In genomic region chr1:88990426-88990825, GRCh38 we compare ENCODE assay signal across 16 cellular contexts. TPM values are rescaled to one million over a fixed set of nuclear protein-coding genes. Genes with fewer than 3 reads are reported as not detected.
DNase-seq lines count a peak whose midpoint lies in the region; ATAC-seq, FAIRE-seq and TF ChIP-seq lines count a peak whose summit lies in the region.
"Had no signal": no experiment of that assay in that cellular context is flagged by ENCODE, and none has a peak within 500 bp of the region (broad histone marks: within the 10 kb centered on the region; RNA-seq: fewer than 3 reads in every experiment).

No MANE protein-coding gene starts in this region.

- H3K9me3 ChIP-seq in OCI-LY1 (ENCODE audit: low read length) (no peaks in the 10 kb centered on the region), H1 (ENCODE audit: insufficient read depth in 2 of 2, low read depth in 1 of 2, low read length in 1 of 2) (no peaks in the 10 kb centered on the region), WERI-Rb-1 (ENCODE audit: severe bottlenecking) (no peaks in the 10 kb centered on the region)

- ATAC-seq in GM18861 (IDR thresholded peaks at IDR 0.05; ENCODE audit: unreplicated experiment), result no peak
- ATAC-seq in GM19467 (IDR thresholded peaks at IDR 0.05; ENCODE audit: unreplicated experiment), result no peak
- ATAC-seq: activated T-cell treated with anti-CD3 and anti-CD28 coated beads, Interleukin-2, amount 50 U/mL, for 4 hours had no signal

- peaks cover 9% of the 10 kb centered on the region; the same call in 1 of the 2 replicates for H3K79me1 ChIP-seq in H1 (ENCODE audit: low read depth, low read length)

- intact Hi-C loops in activated CD4-positive, alpha-beta T cell treated with anti-CD3 and anti-CD28 coated beads, Interleukin-2, amount 10 ng/mL, durations not matched to agents 24 days and 14 days (cut with micrococcal nuclease), result no loop called here

- H3K79me2 ChIP-seq in OCI-LY1 (ENCODE audit: insufficient read depth, low read length), result peaks cover 40% of the 10 kb centered on the region
- H3K79me2 ChIP-seq in H1 (ENCODE audit: control insufficient read depth in 1 of 2, insufficient read depth in 2 of 2, low read length in 2 of 2), result peaks cover 11 to 59% of the 10 kb centered on the region in 2 experiments

- peaks cover 6% of the 10 kb centered on the region; the same call in 1 of the 2 replicates for H3K23me2 ChIP-seq in H1 (ENCODE audit: low read depth, low read length)

- H3K23ac ChIP-seq in H1 (ENCODE audit: insufficient read length), result no peak overlapping the region

- H3F3A ChIP-seq in OCI-LY1 (ENCODE audit: insufficient read depth, low read length), result no peaks in the 10 kb centered on the region

- POLR2A ChIA-PET in H1 (lab: Charles Lee; ENCODE audit: partially characterized antibody), result interaction anchor here (0.8 to 1.7 kb wide), 2 partner anchors 31 to 207 kb away, joined by 3 to 6 read pairs; no protein-coding TSS in a partner anchor

- H3K9me3 Mint-ChIP-seq in activated CD4-positive, alpha-beta T cell treated with anti-CD3 and anti-CD28 coated beads, Interleukin-2, amount 10 ng/mL, durations not matched to agents 24 days and 14 days, result no peaks in the 10 kb centered on the region
- H3K9me3 Mint-ChIP-seq in progenitor cell of endocrine pancreas (ENCODE audit: low read depth), result no peaks in the 10 kb centered on the region
- H3K9me3 Mint-ChIP-seq: activated T-cell treated with anti-CD3 and anti-CD28 coated beads, Interleukin-2, amount 50 U/mL, for 4 hours had no signal

- H3K27ac Mint-ChIP-seq in activated CD4-positive, alpha-beta T cell treated with anti-CD3 and anti-CD28 coated beads, Interleukin-2, amount 10 ng/mL, durations not matched to agents 24 days and 14 days, result no peak overlapping the region
- peak overlapping the region; percentile 18 for H3K27ac Mint-ChIP-seq in progenitor cell of endocrine pancreas

- H4K20me1 ChIP-seq in OCI-LY1 (ENCODE audit: insufficient read depth, low read length), result no peaks in the 10 kb centered on the region
- H4K20me1 ChIP-seq in H1 (replicated peaks in 1 of 2; ENCODE audit: control insufficient read depth in 1 of 2, insufficient read depth in 2 of 2, low read length in 2 of 2), result peaks cover 0 to 4% of the 10 kb centered on the region in 2 experiments

- H2AFZ ChIP-seq in OCI-LY1 (ENCODE audit: low read length) (no peak overlapping the region), H1 (ENCODE audit: low read length) (no peak overlapping the region)

- H2BK12ac ChIP-seq in H1 (ENCODE audit: low read depth, low read length), result no peak overlapping the region

- no peak overlapping the region for H3K56ac ChIP-seq in H1 (replicated peaks; ENCODE audit: insufficient read length, low read depth, low read length)

- no peak overlapping the region for H3K4me3 ChIP-seq in OCI-LY1 (ENCODE audit: low read depth, low read length, poor library complexity, severe bottlenecking)
- H3K4me3 ChIP-seq in H1 (ENCODE audit: extremely low read depth in 1 of 4, insufficient read depth in 2 of 4, low read depth in 3 of 4, low read length in 4 of 4), result peak overlapping the region in 1 of 4 experiments; percentile 88; a peak in 1 of 8 replicates
- no peak overlapping the region for H3K4me3 ChIP-seq in WERI-Rb-1 (ENCODE audit: low read depth, low read length)
- H3K4me3 ChIP-seq: lung had no signal

- CTCF ChIA-PET in H1 (lab: Charles Lee; ENCODE audit: partially characterized antibody), result interaction anchor here (1.4 kb wide), 1 partner anchor 17 kb away, joined by 5 read pairs; no protein-coding TSS in a partner anchor

- H3K14ac ChIP-seq in H1 (ENCODE audit: insufficient read length), result no peak overlapping the region

- no peak overlapping the region for H3K27ac ChIP-seq in OCI-LY1 (ENCODE audit: low read depth, low read length, poor library complexity, severe bottlenecking)
- H3K27ac ChIP-seq in H1 (ENCODE audit: low read depth, low read length), result no peak overlapping the region
- no peak overlapping the region for H3K27ac ChIP-seq in WERI-Rb-1
- H3K27ac ChIP-seq: RWPE1 had no signal

- no peak for FAIRE-seq in H1 (lab: Jason Lieb, UNC)
- FAIRE-seq: endometrium had no signal

- H2BK120ac ChIP-seq in H1 (replicated peaks; ENCODE audit: low read depth, low read length), result no peak overlapping the region

- H3K9ac ChIP-seq in OCI-LY1 (ENCODE audit: low read length) (no peak overlapping the region), H1 (replicated peaks in 1 of 4; ENCODE audit: extremely low read depth in 1 of 4, low read depth in 3 of 4, low read length in 3 of 4) (no peak overlapping the region)

- WGBS in H1 (ENCODE audit: extremely low coverage in 1 of 2, insufficient coverage in 1 of 2, insufficient read length in 1 of 2, insufficient replicate concordance in 2 of 2, low coverage in 1 of 2, low lambda C conversion rate in 2 of 2, missing lambda C conversion rate in 1 of 2), 2 experiments, result 95% methylated on average over 1 of the region's 1 CpG; no CpG with 5 or more reads in 1 of the 2 experiments

- TF ChIP-seq RAD21 in H1 (IDR thresholded peaks at IDR 0.05 in 1 of 2, conservative IDR thresholded peaks at IDR 0.05 in 1 of 2; ENCODE audit: low read depth in 2 of 2, low read length in 2 of 2), result no peak

- H3K4me1 Mint-ChIP-seq in activated CD4-positive, alpha-beta T cell treated with anti-CD3 and anti-CD28 coated beads, Interleukin-2, amount 10 ng/mL, durations not matched to agents 24 days and 14 days, result peaks cover 43% of the 10 kb centered on the region
- peaks cover 11% of the 10 kb centered on the region for H3K4me1 Mint-ChIP-seq in progenitor cell of endocrine pancreas (ENCODE audit: low read depth)

- no peak overlapping the region for H2BK20ac ChIP-seq in H1 (ENCODE audit: low read length)

- H3K4me1 ChIP-seq in OCI-LY1 (ENCODE audit: insufficient read depth, low read length, severe bottlenecking) (peaks cover 30% of the 10 kb centered on the region), H1 (replicated peaks in 1 of 4; ENCODE audit: control insufficient read depth in 3 of 4, insufficient read depth in 4 of 4, low read length in 3 of 4) (peaks cover 0 to 6% (median 4%) of the 10 kb centered on the region in 4 experiments; a peak in 4 of 7 replicates)

- no peak overlapping the region for H2BK15ac ChIP-seq in H1 (ENCODE audit: low read length)

- TF ChIP-seq CTCF in OCI-LY1 (IDR thresholded peaks at IDR 0.05; ENCODE audit: low read length) (no peak), H1 (IDR thresholded peaks at IDR 0.05; ENCODE audit: control extremely low read depth in 1 of 3, insufficient read depth in 1 of 3, low read depth in 1 of 3, low read length in 3 of 3) (no peak), progenitor cell of endocrine pancreas (IDR thresholded peaks at IDR 0.05; ENCODE audit: unreplicated experiment) (no peak), WERI-Rb-1 (IDR thresholded peaks at IDR 0.05; ENCODE audit: low read depth, low read length) (no peak)

- no peak overlapping the region for H4K91ac ChIP-seq in H1 (replicated peaks; ENCODE audit: insufficient read length, low read length)

- no peak for DNase-seq in activated CD4-positive, alpha-beta T cell treated with anti-CD3 and anti-CD28 coated beads, Interleukin-2, amount 10 ng/mL, durations not matched to agents 24 days and 14 days
- no peak for DNase-seq in activated CD4-positive, alpha-beta T cell treated with anti-CD3 and anti-CD28 coated beads for 48 hours
- DNase-seq in H1 (ENCODE audit: low read depth in 1 of 2, low spot score in 2 of 2), result no peak
- DNase-seq in progenitor cell of endocrine pancreas (ENCODE audit: low spot score, unreplicated experiment), result no peak
- no peak for DNase-seq in WERI-Rb-1
- DNase-seq: activated T-cell treated with anti-CD3 and anti-CD28 coated beads, Interleukin-2, amount 50 U/mL, for 4 hours; hippocampal formation; NCI-H1105 treated with DMSO at 0.1 percent for 48 hours; NCI-H510A; stimulated activated CD4-positive, alpha-beta T cell treated with anti-CD3 and anti-CD28 coated beads, Interleukin-15, amount 100 ng/mL, for 24 hours had no signal

- no peak overlapping the region for H4K5ac ChIP-seq in H1 (ENCODE audit: insufficient read length, low read depth, low read length)

- H3K4me3 Mint-ChIP-seq in activated CD4-positive, alpha-beta T cell treated with anti-CD3 and anti-CD28 coated beads, Interleukin-2, amount 10 ng/mL, durations not matched to agents 24 days and 14 days, result peak overlapping the region; percentile 20
- no peak overlapping the region for H3K4me3 Mint-ChIP-seq in progenitor cell of endocrine pancreas (ENCODE audit: low read depth)
- H3K4me3 Mint-ChIP-seq: activated T-cell treated with anti-CD3 and anti-CD28 coated beads, Interleukin-2, amount 50 U/mL, for 4 hours had no signal

- H3K36me3 ChIP-seq in OCI-LY1 (ENCODE audit: insufficient read depth, low read length) (peaks cover 18% of the 10 kb centered on the region; the same call in 1 of the 2 replicates), H1 (ENCODE audit: control insufficient read depth in 2 of 4, insufficient read depth in 4 of 4, low read length in 3 of 4) (peaks cover 0 to 17% (median 2%) of the 10 kb centered on the region in 4 experiments; a peak in 4 of 8 replicates), WERI-Rb-1 (peaks cover 16% of the 10 kb centered on the region)

- no peaks in the 10 kb centered on the region for H3K9me2 ChIP-seq in OCI-LY1 (ENCODE audit: low read depth, low read length)

- no peak overlapping the region for H3K4ac ChIP-seq in H1 (replicated peaks; ENCODE audit: insufficient read length, low read depth, low read length)

- TF ChIP-seq EP300 in H1 (IDR thresholded peaks at IDR 0.05; ENCODE audit: borderline replicate concordance in 1 of 2, low read depth in 2 of 2, low read length in 2 of 2), result no peak

- TF ChIP-seq POLR2A in H1 (IDR thresholded peaks at IDR 0.05; ENCODE audit: control extremely low read depth in 1 of 2, low read depth in 2 of 2, low read length in 2 of 2), result no peak

- H3K27me3 Mint-ChIP-seq in activated CD4-positive, alpha-beta T cell treated with anti-CD3 and anti-CD28 coated beads, Interleukin-2, amount 10 ng/mL, durations not matched to agents 24 days and 14 days, result no peaks in the 10 kb centered on the region
- no peaks in the 10 kb centered on the region for H3K27me3 Mint-ChIP-seq in progenitor cell of endocrine pancreas

- H3K18ac ChIP-seq in H1 (ENCODE audit: extremely low read depth, low read length), result no peak overlapping the region

- H3K4me2 ChIP-seq in OCI-LY1 (ENCODE audit: low read length) (peak overlapping the region; percentile 87; the same call in 1 of the 2 replicates), H1 (ENCODE audit: insufficient read depth in 1 of 2, low read depth in 2 of 2, low read length in 2 of 2) (peak overlapping the region; percentile 11 to 98; a peak in 2 of 4 replicates)

- H4K8ac ChIP-seq in H1 (ENCODE audit: extremely low read depth, insufficient read depth, low read length), result no peak overlapping the region

- no peak overlapping the region for H2AK5ac ChIP-seq in H1 (ENCODE audit: low read depth, low read length)

- H3K27me3 ChIP-seq in OCI-LY1 (ENCODE audit: insufficient read depth, low read length), result no peaks in the 10 kb centered on the region
- H3K27me3 ChIP-seq in H1 (replicated peaks in 1 of 4; ENCODE audit: control insufficient read depth in 3 of 4, extremely low read depth in 1 of 4, insufficient read depth in 3 of 4, low read length in 3 of 4), result no peaks in the 10 kb centered on the region
- H3K27me3 ChIP-seq in WERI-Rb-1 (ENCODE audit: insufficient read depth, low read depth, severe bottlenecking), result no peaks in the 10 kb centered on the region

- no peak overlapping the region for H2BK5ac ChIP-seq in H1 (ENCODE audit: low read depth, low read length)

- H3K36me3 Mint-ChIP-seq in activated CD4-positive, alpha-beta T cell treated with anti-CD3 and anti-CD28 coated beads, Interleukin-2, amount 10 ng/mL, durations not matched to agents 24 days and 14 days (ENCODE audit: low read depth), result peaks cover 42% of the 10 kb centered on the region
- peaks cover 13% of the 10 kb centered on the region for H3K36me3 Mint-ChIP-seq in progenitor cell of endocrine pancreas (ENCODE audit: insufficient read depth)

RNA-seq across cellular contexts. Expression of gene KYAT3, which starts 2.0 kb away (rescaled TPM):
- total RNA-seq in activated CD4-positive, alpha-beta T cell treated with anti-CD3 and anti-CD28 coated beads, Interleukin-2, amount 10 ng/mL, durations not matched to agents 24 days and 14 days, result 32.0 and 32.9 TPM in 2 replicates
- 30.6 and 34.9 TPM in 2 replicates for total RNA-seq in H1 (2021; fragmentation: NEBNext Ultra II Directional; extraction: Animal tissue kit (Norgen Biotek cat#: 25700))
- polyA plus RNA-seq in H1 (2011; rRNA removed), result 12.5 and 18.5 TPM in 2 replicates
- 26.0 TPM for polyA plus RNA-seq in H1 (2011; cell fraction: cytosol; rRNA removed)
- polyA plus RNA-seq in H1 (2011; cell fraction: nucleus; rRNA removed), result 5.1 TPM
- polyA plus RNA-seq in H1 (2012, experiment 1 of 2), result 20.5 to 42.0 TPM (median 26.0 TPM) in 4 replicates
- 4.8 TPM for polyA plus RNA-seq in H1 (2012, experiment 2 of 2)
- 28.6 TPM for polyA plus RNA-seq in H1 (2013, experiment 1 of 2)
- 28.3 TPM for polyA plus RNA-seq in H1 (2013, experiment 2 of 2)
- polyA minus RNA-seq in H1 (2011; rRNA and poly(A)+ RNA removed), result 15.6 and 20.4 TPM in 2 replicates
- polyA minus RNA-seq in H1 (2011; cell fraction: cytosol; rRNA and poly(A)+ RNA removed), result 12.8 TPM
- polyA minus RNA-seq in H1 (2011; cell fraction: nucleus; rRNA and poly(A)+ RNA removed), result 13.4 TPM
- 54.7 and 56.2 TPM in 2 replicates for total RNA-seq in progenitor cell of endocrine pancreas

RNA-seq across cellular contexts. Expression of gene RBMXL1, which starts 2.0 kb away (rescaled TPM):
- total RNA-seq in activated CD4-positive, alpha-beta T cell treated with anti-CD3 and anti-CD28 coated beads, Interleukin-2, amount 10 ng/mL, durations not matched to agents 24 days and 14 days, result 34.5 and 37.0 TPM in 2 replicates
- 30.4 and 31.6 TPM in 2 replicates for total RNA-seq in H1 (2021; fragmentation: NEBNext Ultra II Directional; extraction: Animal tissue kit (Norgen Biotek cat#: 25700))
- polyA plus RNA-seq in H1 (2011; rRNA removed), result 4.7 and 9.1 TPM in 2 replicates
- 7.6 TPM for polyA plus RNA-seq in H1 (2011; cell fraction: cytosol; rRNA removed)
- 8.2 TPM for polyA plus RNA-seq in H1 (2011; cell fraction: nucleus; rRNA removed)
- polyA plus RNA-seq in H1 (2012, experiment 1 of 2), result 10.6 to 17.0 TPM (median 13.1 TPM) in 4 replicates
- polyA plus RNA-seq in H1 (2012, experiment 2 of 2), result 1.7 TPM
- polyA plus RNA-seq in H1 (2013, experiment 1 of 2), result 12.5 TPM
- 11.8 TPM for polyA plus RNA-seq in H1 (2013, experiment 2 of 2)
- 14.7 and 19.9 TPM in 2 replicates for polyA minus RNA-seq in H1 (2011; rRNA and poly(A)+ RNA removed)
- 6.1 TPM for polyA minus RNA-seq in H1 (2011; cell fraction: cytosol; rRNA and poly(A)+ RNA removed)
- polyA minus RNA-seq in H1 (2011; cell fraction: nucleus; rRNA and poly(A)+ RNA removed), result 19.5 TPM
- total RNA-seq in progenitor cell of endocrine pancreas, result 14.4 and 15.0 TPM in 2 replicates

RNA-seq across cellular contexts. Expression of gene GBP3, which starts 32.2 kb away (rescaled TPM):
- total RNA-seq in activated CD4-positive, alpha-beta T cell treated with anti-CD3 and anti-CD28 coated beads, Interleukin-2, amount 10 ng/mL, durations not matched to agents 24 days and 14 days, result 7.1 and 8.1 TPM in 2 replicates
- not detected in 2 replicates for total RNA-seq in H1 (2021; fragmentation: NEBNext Ultra II Directional; extraction: Animal tissue kit (Norgen Biotek cat#: 25700))
- not detected in 2 replicates for polyA plus RNA-seq in H1 (2011; rRNA removed)
- not detected for polyA plus RNA-seq in H1 (2011; cell fraction: cytosol; rRNA removed)
- not detected for polyA plus RNA-seq in H1 (2011; cell fraction: nucleus; rRNA removed)
- polyA plus RNA-seq in H1 (2012, experiment 1 of 2), result not detected in 4 replicates
- not detected for polyA plus RNA-seq in H1 (2012, experiment 2 of 2)
- polyA plus RNA-seq in H1 (2013, experiment 1 of 2), result not detected
- not detected for polyA plus RNA-seq in H1 (2013, experiment 2 of 2)
- not detected in 2 replicates for polyA minus RNA-seq in H1 (2011; rRNA and poly(A)+ RNA removed)
- polyA minus RNA-seq in H1 (2011; cell fraction: cytosol; rRNA and poly(A)+ RNA removed), result not detected
- polyA minus RNA-seq in H1 (2011; cell fraction: nucleus; rRNA and poly(A)+ RNA removed), result not detected
- total RNA-seq in progenitor cell of endocrine pancreas, result not detected in 2 replicates
